1 cellular context compared by ENCODE assay signal in genomic region chr19:13096968-13097330, GRCh38.
TF ChIP-seq lines count a peak whose summit lies in the region.

No MANE protein-coding gene starts in this region.

TF ChIP-seq in WTC11, 78 proteins besides CTCF, POLR2A, EP300 and RAD21 (continued from another document):
- TF ChIP-seq MAX (CRISPR knock-in tag; IDR thresholded peaks at IDR 0.05) (no peak), ELF4 (CRISPR knock-in tag; IDR thresholded peaks at IDR 0.05; ENCODE audit: low read depth) (no peak), CREB1 (CRISPR knock-in tag; IDR thresholded peaks at IDR 0.05) (no peak)
